8 cellular contexts compared by ENCODE assay signal in the genomic region with DNA sequence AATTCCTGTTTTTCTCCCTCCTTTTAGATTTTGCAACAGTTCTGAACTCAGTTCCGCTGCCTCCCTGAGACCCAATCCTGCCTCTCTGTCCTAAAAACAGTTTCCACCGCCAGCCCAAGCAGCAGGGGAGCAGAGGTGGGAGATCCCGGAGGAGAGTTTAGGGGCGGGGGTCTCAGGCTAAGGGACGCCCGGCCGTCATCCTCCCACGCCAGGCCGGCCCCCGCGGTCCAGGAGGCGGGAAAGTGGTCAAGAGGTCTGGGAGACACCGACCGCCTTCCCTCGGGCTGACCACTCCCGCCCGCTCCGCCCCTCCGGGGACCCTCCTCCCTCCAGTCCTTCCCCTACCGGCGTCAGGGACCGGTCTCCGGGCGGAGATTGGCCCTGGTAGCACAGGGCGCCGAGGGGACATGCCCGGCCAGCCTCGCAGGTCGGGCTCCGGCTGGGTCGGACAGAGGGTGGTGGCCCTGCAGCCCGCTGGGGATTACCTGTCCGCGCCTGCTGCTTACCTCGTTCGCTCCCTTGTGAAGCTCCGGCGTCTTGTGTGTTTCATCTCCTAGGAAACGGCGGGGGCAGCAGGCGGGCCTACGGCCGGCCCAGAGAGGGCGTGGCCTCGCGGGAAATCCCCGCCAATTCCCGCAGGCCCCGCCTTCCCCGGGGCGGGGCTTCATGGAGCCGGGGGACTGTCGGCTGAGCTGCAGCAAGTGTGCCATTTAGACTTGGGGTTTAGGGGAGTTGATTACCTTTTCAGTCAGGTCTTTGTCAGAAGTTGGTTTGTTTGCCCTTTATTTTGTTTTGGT. TPM values are rescaled to one million over a fixed set of nuclear protein-coding genes. Genes with fewer than 3 reads are reported as not detected.
DNase-seq lines count a peak whose midpoint lies in the region; ATAC-seq and TF ChIP-seq lines count a peak whose summit lies in the region.

Gene MAK (minus strand): TSS at position 543 of the 797 bp plus-strand sequence. CDS start 7,891 bp downstream, outside the sequence.

- H3K4me1 ChIP-seq in heart right ventricle (peaks cover 0 to 24% (median 11%) of the 10 kb centered on the region in 9 donors), upper lobe of left lung (peaks cover 0 to 19% (median 10%) of the 10 kb centered on the region in 4 donors)

- 0% methylated on average over 48 to 53 of the region's 53 CpGs for WGBS in heart right ventricle, 2 donors
- WGBS in upper lobe of left lung, 2 donors: 0 to 1% methylated on average over 27 to 30 of the region's 53 CpGs

- no peaks in the 10 kb centered on the region; the same call in 1 of the 2 replicates for H3K9me3 ChIP-seq in SU-DHL-6 (ENCODE audit: insufficient read depth, low read length)
- H3K9me3 ChIP-seq in heart right ventricle: peaks cover 0 to under 1% (median 0%) of the 10 kb centered on the region in 11 donors
- H3K9me3 ChIP-seq in upper lobe of left lung: no peaks in the 10 kb centered on the region

- H3K9me2 ChIP-seq in SU-DHL-6 (replicated peaks; ENCODE audit: insufficient read depth, low read length): no peaks in the 10 kb centered on the region

- H2AFZ ChIP-seq in SU-DHL-6 (ENCODE audit: low read depth, low read length, severe bottlenecking): peak within 1 kb of the TSS; percentile 70

- H3K4me3 ChIP-seq in GM12864 (ENCODE audit: low read depth, low read length) (peak within 1 kb of the TSS; percentile 64), SU-DHL-6 (ENCODE audit: insufficient read depth, low read length, poor library complexity, severe bottlenecking) (peak within 1 kb of the TSS; percentile 45), heart right ventricle (peak within 1 kb of the TSS; percentile 67 to 93 (median 71)), upper lobe of left lung (peak within 1 kb of the TSS; percentile 59 to 74 (median 66))

- H3K27me3 ChIP-seq in SU-DHL-6 (ENCODE audit: low read length) (no peaks in the 10 kb centered on the region), heart right ventricle (peaks cover 0 to 39% (median 0%) of the 10 kb centered on the region in 7 donors), upper lobe of left lung (peaks cover 0 to 8% (median 0%) of the 10 kb centered on the region in 4 donors)

- peak within 1 kb of the TSS; percentile 46 for H3K9ac ChIP-seq in SU-DHL-6 (ENCODE audit: low read length)

- H3K27ac ChIP-seq in SU-DHL-6 (ENCODE audit: low read depth, low read length) (peak within 1 kb of the TSS; percentile 81), heart right ventricle (peak within 1 kb of the TSS in 7 of 10 donors; percentile 8 to 73 (median 39)), upper lobe of left lung (peak within 1 kb of the TSS; percentile 73 to 79 (median 74))

- H3K27me3 Mint-ChIP-seq in activated naive CD8-positive, alpha-beta T cell treated with anti-CD3 and anti-CD28 coated beads, Interleukin-2, amount 50 U/mL, for 24 hours: peaks cover 54% of the 10 kb centered on the region

- no peak for TF ChIP-seq EP300 in upper lobe of left lung (IDR thresholded peaks at IDR 0.05)

- peaks cover 13% of the 10 kb centered on the region for H3F3A ChIP-seq in SU-DHL-6 (ENCODE audit: insufficient read depth)

- intact Hi-C loops in heart right ventricle (cut with DNase I): no loop called here
- intact Hi-C loops in posterior cingulate gyrus (cut with DNase I): loop anchor here (10.0 kb wide), 1 partner anchor 237 kb away; no protein-coding TSS in a partner anchor

- peak within 1 kb of the TSS; percentile 97 for H3K27ac Mint-ChIP-seq in activated naive CD8-positive, alpha-beta T cell treated with anti-CD3 and anti-CD28 coated beads, Interleukin-2, amount 50 U/mL, for 24 hours

- H3K36me3 ChIP-seq in SU-DHL-6 (ENCODE audit: low read length) (no peaks in the 10 kb centered on the region), heart right ventricle (no peaks in the 10 kb centered on the region), upper lobe of left lung (no peaks in the 10 kb centered on the region)

- no peaks in the 10 kb centered on the region for H3K9me3 Mint-ChIP-seq in activated naive CD8-positive, alpha-beta T cell treated with anti-CD3 and anti-CD28 coated beads, Interleukin-2, amount 50 U/mL, for 24 hours

- DNase-seq in GM12864 (ENCODE audit: low read depth) (peak; percentile 57), NCI-H1105 treated with DMSO at 0.1 percent for 48 hours (lab: John Stamatoyannopoulos, UW) (peak; percentile 92), heart right ventricle (peak; percentile 82 to 85), posterior cingulate gyrus (peak; percentile 52 to 97 (median 75)), upper lobe of left lung (peak; percentile 92 to 97)
- peak; percentile 87 for DNase-seq in activated naive CD8-positive, alpha-beta T cell treated with anti-CD3 and anti-CD28 coated beads, Interleukin-2, amount 50 U/mL, for 24 hours

- H3K36me3 Mint-ChIP-seq in activated naive CD8-positive, alpha-beta T cell treated with anti-CD3 and anti-CD28 coated beads, Interleukin-2, amount 50 U/mL, for 24 hours (ENCODE audit: low read depth): peaks cover 2% of the 10 kb centered on the region

- no peaks in the 10 kb centered on the region for H3K79me2 ChIP-seq in SU-DHL-6 (ENCODE audit: insufficient read depth, low read length)

- H3K4me2 ChIP-seq in SU-DHL-6 (ENCODE audit: low read depth, low read length, poor library complexity, severe bottlenecking): peak within 1 kb of the TSS; percentile 77

- TF ChIP-seq POLR2A in upper lobe of left lung (IDR thresholded peaks at IDR 0.05): peak in 2 of 4 donors; percentile 78 to 80

- TF ChIP-seq CTCF in GM12864 (IDR thresholded peaks at IDR 0.05; ENCODE audit: low read depth, low read length, missing control alignments) (no peak), SU-DHL-6 (IDR thresholded peaks at IDR 0.05; ENCODE audit: insufficient read depth, low read length, poor library complexity, severe bottlenecking) (no peak), heart right ventricle (IDR thresholded peaks at IDR 0.05) (no peak), upper lobe of left lung (IDR thresholded peaks at IDR 0.05) (no peak)

- H4K20me1 ChIP-seq in SU-DHL-6 (ENCODE audit: low read depth, low read length): no peaks in the 10 kb centered on the region

- ATAC-seq in HG02642 (IDR thresholded peaks at IDR 0.05; ENCODE audit: poor library complexity, unreplicated experiment) (peak; percentile 87), heart right ventricle (peak; percentile 95 to 99 (median 98)), upper lobe of left lung (ENCODE audit: low FRiP score in 2 of 2) (peak; percentile 97 to 99)
- ATAC-seq in activated naive CD8-positive, alpha-beta T cell treated with anti-CD3 and anti-CD28 coated beads, Interleukin-2, amount 50 U/mL, for 24 hours: peak; percentile 78

- peaks cover 19% of the 10 kb centered on the region for H3K4me1 Mint-ChIP-seq in activated naive CD8-positive, alpha-beta T cell treated with anti-CD3 and anti-CD28 coated beads, Interleukin-2, amount 50 U/mL, for 24 hours

- peak within 1 kb of the TSS; percentile 82 for H3K4me3 Mint-ChIP-seq in activated naive CD8-positive, alpha-beta T cell treated with anti-CD3 and anti-CD28 coated beads, Interleukin-2, amount 50 U/mL, for 24 hours

RNA-seq across cellular contexts. Expression of gene MAK, which starts in this region (rescaled TPM):
- total RNA-seq in heart right ventricle (under 1 TPM in 7 of 10 donors, not detected in 3; 0.07 to 0.25 (median 0.13) TPM), upper lobe of left lung (1 to 10 TPM in 4 of 6 donors, under 1 TPM in 1, not detected in 1; 0.57 to 5.3 (median 1.8) TPM)
- polyA plus RNA-seq in heart right ventricle: under 1 TPM in 1 of 2 donors, not detected in 1; 0.01 TPM

Comparison
In these comparisons a context has a peak if more than half of its experiments do, and no peak if none do; other contexts are left out.
1. Peak in every context shown above with its lines: DNase-seq, ATAC-seq, H3K4me3 ChIP-seq and H3K27ac ChIP-seq.
2. Peak in DNase-seq, ATAC-seq, H3K4me3 ChIP-seq and H3K27ac ChIP-seq in heart right ventricle; RNA of the gene not detected or under 1 TPM.